ENCODE assay signal across 35 cellular contexts in the genomic region with DNA sequence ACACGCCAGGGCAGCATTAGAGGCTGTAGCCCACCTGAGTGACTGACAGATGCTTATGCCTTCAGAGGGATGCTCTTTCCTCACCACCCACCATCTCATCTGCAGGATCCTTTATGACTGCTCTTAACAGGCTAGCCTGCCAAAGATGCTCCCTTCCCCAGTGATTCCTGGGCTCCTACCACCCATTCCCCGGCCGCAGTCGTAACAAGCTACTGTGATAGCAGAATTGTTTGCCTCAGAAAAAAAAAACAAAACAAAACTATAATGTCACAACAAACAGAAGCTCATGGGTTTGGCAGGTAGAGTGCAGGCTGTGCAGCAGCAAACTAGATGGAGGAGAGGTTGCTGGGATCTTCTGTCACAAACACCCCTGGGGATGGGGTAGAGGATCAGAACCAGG.
"Had no signal": no experiment of that assay in that cellular context is flagged by ENCODE, and none has a peak within 500 bp of the region (broad histone marks: within the 10 kb centered on the region; RNA-seq: fewer than 3 reads in every experiment).

No MANE protein-coding gene starts in this region.

- H3K4me3 ChIP-seq: ascending aorta, cardiac muscle cell had no signal

- H3K36me3 Mint-ChIP-seq: activated CD8-positive, alpha-beta memory T cell treated with anti-CD3 and anti-CD28 coated beads, Interleukin-2, amount 10 ng/mL, durations not matched to agents 7 days and 5 days; activated naive CD4-positive, alpha-beta T cell treated with anti-CD3 and anti-CD28 coated beads, Interleukin-2, amount 10 ng/mL, durations not matched to agents 7 days and 5 days; activated naive CD4-positive, alpha-beta T cell treated with anti-CD3 and anti-CD28 coated beads, Interleukin-2, amount 50 U/mL, for 24 hours; activated naive CD8-positive, alpha-beta T cell; activated naive CD8-positive, alpha-beta T cell treated with anti-CD3 and anti-CD28 coated beads, Interleukin-2, amount 10 ng/mL, durations not matched to agents 7 days and 5 days; brain had no signal

- H3K4me1 ChIP-seq: ascending aorta had no signal

- H3K27ac Mint-ChIP-seq: activated B cell treated with CpG ODN at 0.5 μM for 24 hours; activated CD4-positive, alpha-beta memory T cell treated with anti-CD3 and anti-CD28 coated beads, Interleukin-2, amount 10 ng/mL, durations not matched to agents 7 days and 5 days; activated CD4-positive, alpha-beta T cell treated with anti-CD3 and anti-CD28 coated beads, Interleukin-2, amount 10 ng/mL, durations not matched to agents 24 days and 14 days; activated CD8-positive, alpha-beta memory T cell treated with anti-CD3 and anti-CD28 coated beads, Interleukin-2, amount 10 ng/mL, durations not matched to agents 7 days and 5 days; activated CD8-positive, alpha-beta T cell treated with anti-CD3 and anti-CD28 coated beads, Interleukin-2, amount 10 ng/mL, durations not matched to agents 7 days and 5 days; activated naive CD4-positive, alpha-beta T cell treated with anti-CD3 and anti-CD28 coated beads, Interleukin-2, amount 10 ng/mL, durations not matched to agents 7 days and 5 days; activated naive CD4-positive, alpha-beta T cell treated with anti-CD3 and anti-CD28 coated beads, Interleukin-2, amount 50 U/mL, for 24 hours; activated naive CD8-positive, alpha-beta T cell; activated naive CD8-positive, alpha-beta T cell treated with anti-CD3 and anti-CD28 coated beads, Interleukin-2, amount 10 ng/mL, durations not matched to agents 7 days and 5 days; activated naive CD8-positive, alpha-beta T cell treated with anti-CD3 and anti-CD28 coated beads, Interleukin-2, amount 50 U/mL, for 24 hours; activated T-cell treated with anti-CD3 and anti-CD28 coated beads, Interleukin-2, amount 50 U/mL, for 24 hours; activated T-helper 2 cell treated with anti-CD3 and anti-CD28 coated beads, Interferon-gamma antibody, Interleukin-2, Interleukin-4, amounts not matched to agents 10 μg/mL and 5 μg/mL and 100 μg/mL, durations not matched to agents 14 hours and 24 hours and 36 hours; T-helper 1 cell treated with Interleukin-12 subunit alpha and Interleukin-12 subunit beta and Interleukin-4 antibody, amounts not matched to agents 30 μg/mL and 1 μg/mL, for 36 hours; T-helper 2 cell treated with Interferon-gamma antibody and Interleukin-4, amounts not matched to agents 5 μg/mL and 100 μg/mL, for 36 hours had no signal

- H3K36me3 ChIP-seq: ascending aorta, cardiac muscle cell had no signal

- H3K27ac ChIP-seq: ascending aorta, cardiac muscle cell, VCaP had no signal

- H3K4me1 Mint-ChIP-seq: activated B cell treated with CpG ODN at 0.5 μM for 24 hours; activated CD4-positive, alpha-beta memory T cell treated with anti-CD3 and anti-CD28 coated beads, Interleukin-2, amount 10 ng/mL, durations not matched to agents 7 days and 5 days; activated CD4-positive, alpha-beta T cell treated with anti-CD3 and anti-CD28 coated beads, Interleukin-2, amount 10 ng/mL, durations not matched to agents 24 days and 14 days; activated CD8-positive, alpha-beta memory T cell treated with anti-CD3 and anti-CD28 coated beads, Interleukin-2, amount 10 ng/mL, durations not matched to agents 7 days and 5 days; activated naive CD4-positive, alpha-beta T cell treated with anti-CD3 and anti-CD28 coated beads, Interleukin-2, amount 10 ng/mL, durations not matched to agents 7 days and 5 days; activated naive CD4-positive, alpha-beta T cell treated with anti-CD3 and anti-CD28 coated beads, Interleukin-2, amount 50 U/mL, for 24 hours; activated naive CD8-positive, alpha-beta T cell treated with anti-CD3 and anti-CD28 coated beads, Interleukin-2, amount 10 ng/mL, durations not matched to agents 7 days and 5 days; activated naive CD8-positive, alpha-beta T cell treated with anti-CD3 and anti-CD28 coated beads, Interleukin-2, amount 50 U/mL, for 24 hours had no signal

- ATAC-seq: activated CD8-positive, alpha-beta memory T cell treated with anti-CD3 and anti-CD28 coated beads, Interleukin-2, amount 10 ng/mL, durations not matched to agents 7 days and 5 days; activated CD8-positive, alpha-beta T cell treated with anti-CD3 and anti-CD28 coated beads, Interleukin-2, amount 10 ng/mL, durations not matched to agents 7 days and 5 days; activated naive CD8-positive, alpha-beta T cell treated with anti-CD3 and anti-CD28 coated beads, Interleukin-2, amount 50 U/mL, for 24 hours had no signal

- H3K4me3 Mint-ChIP-seq: activated B cell treated with CpG ODN at 0.5 μM for 24 hours; activated CD4-positive, alpha-beta memory T cell treated with anti-CD3 and anti-CD28 coated beads, Interleukin-2, amount 10 ng/mL, durations not matched to agents 7 days and 5 days; activated CD4-positive, alpha-beta T cell treated with anti-CD3 and anti-CD28 coated beads, Interleukin-2, amount 10 ng/mL, durations not matched to agents 24 days and 14 days; activated CD8-positive, alpha-beta memory T cell treated with anti-CD3 and anti-CD28 coated beads, Interleukin-2, amount 10 ng/mL, durations not matched to agents 7 days and 5 days; activated CD8-positive, alpha-beta T cell treated with anti-CD3 and anti-CD28 coated beads, Interleukin-2, amount 10 ng/mL, durations not matched to agents 7 days and 5 days; activated naive CD4-positive, alpha-beta T cell treated with anti-CD3 and anti-CD28 coated beads, Interleukin-2, amount 10 ng/mL, durations not matched to agents 7 days and 5 days; activated naive CD4-positive, alpha-beta T cell treated with anti-CD3 and anti-CD28 coated beads, Interleukin-2, amount 50 U/mL, for 24 hours; activated naive CD8-positive, alpha-beta T cell; activated naive CD8-positive, alpha-beta T cell treated with anti-CD3 and anti-CD28 coated beads, Interleukin-2, amount 10 ng/mL, durations not matched to agents 7 days and 5 days; activated naive CD8-positive, alpha-beta T cell treated with anti-CD3 and anti-CD28 coated beads, Interleukin-2, amount 50 U/mL, for 24 hours; activated T-cell treated with anti-CD3 and anti-CD28 coated beads, Interleukin-2, amount 50 U/mL, for 24 hours; brain; T-helper 1 cell treated with Interleukin-12 subunit alpha and Interleukin-12 subunit beta and Interleukin-4 antibody, amounts not matched to agents 30 μg/mL and 1 μg/mL, for 36 hours; T-helper 2 cell treated with Interferon-gamma antibody and Interleukin-4, amounts not matched to agents 5 μg/mL and 100 μg/mL, for 36 hours had no signal

- H3K9me3 Mint-ChIP-seq: activated B cell treated with CpG ODN at 0.5 μM for 24 hours; activated CD4-positive, alpha-beta memory T cell treated with anti-CD3 and anti-CD28 coated beads, Interleukin-2, amount 10 ng/mL, durations not matched to agents 7 days and 5 days; activated CD4-positive, alpha-beta T cell treated with anti-CD3 and anti-CD28 coated beads, Interleukin-2, amount 10 ng/mL, durations not matched to agents 24 days and 14 days; activated naive CD4-positive, alpha-beta T cell treated with anti-CD3 and anti-CD28 coated beads, Interleukin-2, amount 10 ng/mL, durations not matched to agents 7 days and 5 days; activated naive CD4-positive, alpha-beta T cell treated with anti-CD3 and anti-CD28 coated beads, Interleukin-2, amount 50 U/mL, for 24 hours; activated naive CD8-positive, alpha-beta T cell treated with anti-CD3 and anti-CD28 coated beads, Interleukin-2, amount 50 U/mL, for 24 hours; activated T-cell treated with anti-CD3 and anti-CD28 coated beads, Interleukin-2, amount 50 U/mL, for 24 hours; activated T-helper 2 cell treated with anti-CD3 and anti-CD28 coated beads, Interferon-gamma antibody, Interleukin-2, Interleukin-4, amounts not matched to agents 10 μg/mL and 5 μg/mL and 100 μg/mL, durations not matched to agents 14 hours and 24 hours and 36 hours; T-helper 1 cell treated with Interleukin-12 subunit alpha and Interleukin-12 subunit beta and Interleukin-4 antibody, amounts not matched to agents 30 μg/mL and 1 μg/mL, for 36 hours; T-helper 2 cell treated with Interferon-gamma antibody and Interleukin-4, amounts not matched to agents 5 μg/mL and 100 μg/mL, for 36 hours had no signal

- DNase-seq: activated B cell treated with CpG ODN at 0.5 μM for 24 hours; activated CD4-positive, alpha-beta memory T cell treated with anti-CD3 and anti-CD28 coated beads, Interleukin-2, amount 10 ng/mL, durations not matched to agents 7 days and 5 days; activated CD4-positive, alpha-beta T cell treated with anti-CD3 and anti-CD28 coated beads for 4 hours; activated CD4-positive, alpha-beta T cell treated with anti-CD3 and anti-CD28 coated beads, Interleukin-2, amount 10 ng/mL, durations not matched to agents 24 days and 14 days; activated CD4-positive, alpha-beta T cell treated with anti-CD3 and anti-CD28 coated beads, Interleukin-2, amount 50 U/mL, for 1 hour; activated CD4-positive, alpha-beta T cell treated with anti-CD3 and anti-CD28 coated beads, Interleukin-2, amount 50 U/mL, for 4 hours; activated CD4-positive, CD25-positive, alpha-beta regulatory T cell treated with anti-CD3 and anti-CD28 coated beads, Interleukin-2, amount 50 U/mL, for 72 hours; activated CD8-positive, alpha-beta memory T cell treated with anti-CD3 and anti-CD28 coated beads for 24 hours; activated CD8-positive, alpha-beta memory T cell treated with anti-CD3 and anti-CD28 coated beads, Interleukin-2, amount 10 ng/mL, durations not matched to agents 7 days and 5 days; activated CD8-positive, alpha-beta memory T cell treated with anti-CD3 and anti-CD28 coated beads, Interleukin-2, amount 50 U/mL, for 48 hours; activated CD8-positive, alpha-beta T cell treated with anti-CD3 and anti-CD28 coated beads, Interleukin-2, amount 10 ng/mL, durations not matched to agents 7 days and 5 days; activated effector memory CD4-positive, alpha-beta T cell treated with Interleukin-2 at 50 U/mL for 16 hours; activated gamma-delta T cell; activated naive CD4-positive, alpha-beta T cell treated with anti-CD3 and anti-CD28 coated beads, Interleukin-2, amount 10 ng/mL, durations not matched to agents 7 days and 5 days; activated naive CD4-positive, alpha-beta T cell treated with Interleukin-2 at 50 U/mL for 16 hours; activated naive CD8-positive, alpha-beta T cell treated with anti-CD3 and anti-CD28 coated beads, Interleukin-2, amount 10 ng/mL, durations not matched to agents 7 days and 5 days; activated naive CD8-positive, alpha-beta T cell treated with anti-CD3 and anti-CD28 coated beads, Interleukin-2, amount 50 U/mL, for 24 hours; activated T-cell treated with anti-CD3 and anti-CD28 coated beads, Interleukin-2, amount 50 U/mL, for 24 hours; activated T-cell treated with anti-CD3 and anti-CD28 coated beads, Interleukin-2, amount 50 U/mL, for 48 hours; amygdala; anterior cingulate cortex; central memory CD4-positive, alpha-beta T cell; SW 1271; T-helper 1 cell; T-helper 2 cell; T-helper 9 cell had no signal

- H3K9me3 ChIP-seq: ascending aorta had no signal

- H3K27me3 ChIP-seq: ascending aorta, cardiac muscle cell had no signal
